In the genomic region with DNA sequence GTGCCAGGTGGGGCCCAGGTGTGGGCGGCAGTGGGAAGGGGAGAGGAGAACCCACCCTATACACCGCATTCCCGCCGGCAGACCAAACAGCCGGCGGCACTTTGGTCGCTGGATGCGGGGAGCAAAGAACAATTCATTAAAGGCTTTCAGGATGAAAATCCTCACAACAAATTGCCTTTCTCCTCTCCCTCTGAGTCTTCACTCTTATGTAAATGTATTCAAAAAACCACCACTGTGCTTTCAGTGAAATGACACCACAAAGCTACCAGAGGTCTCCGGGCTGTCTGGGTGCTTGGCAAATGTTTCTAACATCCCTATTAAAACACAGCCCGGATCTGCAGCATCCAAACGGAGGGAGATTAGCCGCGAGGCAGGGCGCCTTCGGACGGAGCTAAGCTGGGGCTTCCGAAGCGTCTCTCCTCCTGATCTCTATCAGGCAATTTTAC, we compare ENCODE assay signal across 25 cellular contexts.
DNase-seq lines count a peak whose midpoint lies in the region; ATAC-seq, FAIRE-seq and TF ChIP-seq lines count a peak whose summit lies in the region.
"Had no signal": no experiment of that assay in that cellular context is flagged by ENCODE, and none has a peak within 500 bp of the region (broad histone marks: within the 10 kb centered on the region; RNA-seq: fewer than 3 reads in every experiment).

No MANE protein-coding gene starts in this region.

- H3K4me1 Mint-ChIP-seq in nephron (peaks cover 54% of the 10 kb centered on the region), CD14-positive monocyte (peaks cover 14% of the 10 kb centered on the region)
- H3K4me1 Mint-ChIP-seq: activated T-helper 17 cell treated with anti-CD3 and anti-CD28 coated beads, Interleukin-2, amount 50 U/mL, for 72 hours had no signal

- H3K36me3 Mint-ChIP-seq in nephron (ENCODE audit: low read depth), result no peaks in the 10 kb centered on the region
- peaks cover 3 to 4% of the 10 kb centered on the region in 2 donors for H3K36me3 Mint-ChIP-seq in CD14-positive monocyte
- H3K36me3 Mint-ChIP-seq: activated naive CD8-positive, alpha-beta T cell treated with anti-CD3 and anti-CD28 coated beads for 36 hours had no signal

- intact Hi-C loops in CD14-positive monocyte (cut with micrococcal nuclease), result no loop called here

- TF ChIP-seq CTCF in H1 (IDR thresholded peaks at IDR 0.05; ENCODE audit: control extremely low read depth in 1 of 3, insufficient read depth in 1 of 3, low read depth in 1 of 3, low read length in 3 of 3) (no peak), nephron (IDR thresholded peaks at IDR 0.05; ENCODE audit: unreplicated experiment in 3 of 3) (no peak), CD14-positive monocyte (IDR thresholded peaks at IDR 0.05) (no peak)

- H3K14ac ChIP-seq in H1 (ENCODE audit: insufficient read length), result no peak overlapping the region

- H3K4me3 Mint-ChIP-seq in nephron, result peak overlapping the region in 2 of 3 experiments; percentile 24 to 39
- peak overlapping the region in 1 of 2 donors; percentile 26 for H3K4me3 Mint-ChIP-seq in CD14-positive monocyte
- H3K4me3 Mint-ChIP-seq: activated CD4-positive, alpha-beta T cell treated with anti-CD3 and anti-CD28 coated beads for 36 hours; activated naive CD8-positive, alpha-beta T cell treated with anti-CD3 and anti-CD28 coated beads for 36 hours; activated T-helper 17 cell treated with anti-CD3 and anti-CD28 coated beads, Interleukin-2, amount 50 U/mL, for 72 hours had no signal

- H3K79me1 ChIP-seq in H1 (ENCODE audit: low read depth, low read length), result no peaks in the 10 kb centered on the region

- H2BK120ac ChIP-seq in H1 (replicated peaks; ENCODE audit: low read depth, low read length), result no peak overlapping the region

- H3K9me3 Mint-ChIP-seq in nephron, result peaks cover 2% of the 10 kb centered on the region
- peaks cover 0 to 16% (median 0%) of the 10 kb centered on the region in 7 donors for H3K9me3 Mint-ChIP-seq in CD14-positive monocyte
- H3K9me3 Mint-ChIP-seq: activated naive CD8-positive, alpha-beta T cell treated with anti-CD3 and anti-CD28 coated beads for 36 hours; activated T-helper 17 cell treated with anti-CD3 and anti-CD28 coated beads, Interleukin-2, amount 50 U/mL, for 72 hours had no signal

- H3K4me3 ChIP-seq in H1 (ENCODE audit: extremely low read depth in 1 of 4, insufficient read depth in 2 of 4, low read depth in 3 of 4, low read length in 4 of 4), result peak overlapping the region in 2 of 4 experiments; percentile 9 to 31; a peak in 1 of 8 replicates
- H3K4me3 ChIP-seq: coronary artery, heart right ventricle, skin epidermis, thoracic aorta had no signal

- H2AK5ac ChIP-seq in H1 (ENCODE audit: low read depth, low read length), result no peak overlapping the region

- no peak overlapping the region for H4K91ac ChIP-seq in H1 (replicated peaks; ENCODE audit: insufficient read length, low read length)

- peak overlapping the region; percentile 53; the same call in 1 of the 2 replicates for H2BK12ac ChIP-seq in H1 (ENCODE audit: low read depth, low read length)

- H3K27ac ChIP-seq in H1 (ENCODE audit: low read depth, low read length), result no peak overlapping the region
- H3K27ac ChIP-seq: coronary artery, heart right ventricle, KMS-11, skin epidermis, thoracic aorta had no signal

- H3K4me1 ChIP-seq in ES-I3 (ENCODE audit: insufficient read depth, low read length) (peaks cover 30% of the 10 kb centered on the region), H1 (replicated peaks in 1 of 4; ENCODE audit: control insufficient read depth in 3 of 4, insufficient read depth in 4 of 4, low read length in 3 of 4) (peaks cover 3 to 15% (median 12%) of the 10 kb centered on the region in 4 experiments; a peak in 6 of 7 replicates)
- H3K4me1 ChIP-seq: heart right ventricle had no signal

- POLR2A ChIA-PET in H1 (lab: Charles Lee; ENCODE audit: partially characterized antibody), result no interaction called here

- no peak overlapping the region for H3K4ac ChIP-seq in H1 (replicated peaks; ENCODE audit: insufficient read length, low read depth, low read length)

- 0 out of 2 replicates have a peak overlapping the region, but pooled peaks have one; percentile 55 for H2BK5ac ChIP-seq in H1 (ENCODE audit: low read depth, low read length)

- peaks cover 7% of the 10 kb centered on the region for H3K27me3 Mint-ChIP-seq in nephron (ENCODE audit: low read depth)
- H3K27me3 Mint-ChIP-seq in CD14-positive monocyte (ENCODE audit: low read depth in 3 of 3), result peaks cover 10 to 76% (median 26%) of the 10 kb centered on the region in 3 donors

- no peak overlapping the region for H2AFZ ChIP-seq in H1 (ENCODE audit: low read length)

- 0 out of 2 replicates have a peak overlapping the region, but pooled peaks have one; percentile 38 for H3K18ac ChIP-seq in H1 (ENCODE audit: extremely low read depth, low read length)

- ATAC-seq in GM21576 (IDR thresholded peaks at IDR 0.05; ENCODE audit: unreplicated experiment), result no peak
- ATAC-seq: activated CD4-positive, alpha-beta T cell treated with anti-CD3 and anti-CD28 coated beads for 36 hours; activated T-helper 17 cell treated with anti-CD3 and anti-CD28 coated beads, Interleukin-2, amount 50 U/mL, for 72 hours; heart right ventricle; left cardiac atrium; naive thymus-derived CD8-positive, alpha-beta T cell had no signal

- peak in 1 of 2 experiments; percentile 2; a peak in 1 of 4 replicates for TF ChIP-seq RAD21 in H1 (IDR thresholded peaks at IDR 0.05 in 1 of 2, conservative IDR thresholded peaks at IDR 0.05 in 1 of 2; ENCODE audit: low read depth in 2 of 2, low read length in 2 of 2)

- H4K5ac ChIP-seq in H1 (ENCODE audit: insufficient read length, low read depth, low read length), result no peak overlapping the region

- H3K27me3 ChIP-seq in H1 (replicated peaks in 1 of 4; ENCODE audit: control insufficient read depth in 3 of 4, extremely low read depth in 1 of 4, insufficient read depth in 3 of 4, low read length in 3 of 4), result peaks cover 0 to 10% (median 8%) of the 10 kb centered on the region in 4 experiments; a peak in 5 of 7 replicates

- H3K27ac Mint-ChIP-seq in nephron (peak overlapping the region in 2 of 3 experiments; percentile 11 to 56), CD14-positive monocyte (no peak overlapping the region)
- H3K27ac Mint-ChIP-seq: activated CD4-positive, alpha-beta T cell treated with anti-CD3 and anti-CD28 coated beads for 36 hours; activated naive CD8-positive, alpha-beta T cell treated with anti-CD3 and anti-CD28 coated beads for 36 hours; activated T-helper 17 cell treated with anti-CD3 and anti-CD28 coated beads, Interleukin-2, amount 50 U/mL, for 72 hours had no signal

- no peak overlapping the region for H2BK15ac ChIP-seq in H1 (ENCODE audit: low read length)

- H3K79me2 ChIP-seq in H1 (ENCODE audit: control insufficient read depth in 1 of 2, insufficient read depth in 2 of 2, low read length in 2 of 2), result no peaks in the 10 kb centered on the region

- no peak overlapping the region for H3K23ac ChIP-seq in H1 (ENCODE audit: insufficient read length)

- H2BK20ac ChIP-seq in H1 (ENCODE audit: low read length), result no peak overlapping the region

- H3K9me3 ChIP-seq in ES-I3 (ENCODE audit: control insufficient read depth, insufficient read depth, low read length), result no peaks in the 10 kb centered on the region
- H3K9me3 ChIP-seq in H1 (ENCODE audit: insufficient read depth in 2 of 2, low read depth in 1 of 2, low read length in 1 of 2), result no peaks in the 10 kb centered on the region
- H3K9me3 ChIP-seq: heart right ventricle, thoracic aorta had no signal

- 0% methylated on average over 2 of the region's 18 CpGs; no CpG with 5 or more reads in 1 of the 2 experiments for WGBS in H1 (ENCODE audit: extremely low coverage in 1 of 2, insufficient coverage in 1 of 2, insufficient read length in 1 of 2, insufficient replicate concordance in 2 of 2, low coverage in 1 of 2, low lambda C conversion rate in 2 of 2, missing lambda C conversion rate in 1 of 2), 2 experiments

- TF ChIP-seq POLR2A in H1 (IDR thresholded peaks at IDR 0.05; ENCODE audit: control extremely low read depth in 1 of 2, low read depth in 2 of 2, low read length in 2 of 2), result no peak

- CTCF ChIA-PET in H1 (lab: Charles Lee; ENCODE audit: partially characterized antibody), result no interaction called here

- peak overlapping the region; percentile 23 for H3K9ac ChIP-seq in ES-I3 (ENCODE audit: low read depth, low read length)
- H3K9ac ChIP-seq in H1 (replicated peaks in 1 of 4; ENCODE audit: extremely low read depth in 1 of 4, low read depth in 3 of 4, low read length in 3 of 4), result no peak overlapping the region
- H3K9ac ChIP-seq: KMS-11 had no signal

- no peaks in the 10 kb centered on the region for H3K23me2 ChIP-seq in H1 (ENCODE audit: low read depth, low read length)

- no peak overlapping the region for H3K56ac ChIP-seq in H1 (replicated peaks; ENCODE audit: insufficient read length, low read depth, low read length)

- H3K36me3 ChIP-seq in ES-I3 (ENCODE audit: insufficient read depth, low read length) (no peaks in the 10 kb centered on the region), H1 (ENCODE audit: control insufficient read depth in 2 of 4, insufficient read depth in 4 of 4, low read length in 3 of 4) (no peaks in the 10 kb centered on the region)
- H3K36me3 ChIP-seq: heart right ventricle, thoracic aorta had no signal

- no peaks in the 10 kb centered on the region for H4K20me1 ChIP-seq in H1 (replicated peaks in 1 of 2; ENCODE audit: control insufficient read depth in 1 of 2, insufficient read depth in 2 of 2, low read length in 2 of 2)

- FAIRE-seq in H1 (lab: Jason Lieb, UNC), result peak; percentile 88

- H4K8ac ChIP-seq in H1 (ENCODE audit: extremely low read depth, insufficient read depth, low read length), result no peak overlapping the region

- H3K4me2 ChIP-seq in H1 (ENCODE audit: insufficient read depth in 1 of 2, low read depth in 2 of 2, low read length in 2 of 2), result peak overlapping the region; percentile 54 to 84
- H3K4me2 ChIP-seq: KMS-11 had no signal

- TF ChIP-seq EP300 in H1 (IDR thresholded peaks at IDR 0.05; ENCODE audit: borderline replicate concordance in 1 of 2, low read depth in 2 of 2, low read length in 2 of 2), result 0 out of 3 replicates have a peak, but pooled peaks of 1 of the 2 experiments have one; percentile 17

- DNase-seq in NCI-H526 (lab: John Stamatoyannopoulos, UW), result peak; percentile 93 to 95
- peak; percentile 23 to 47 for DNase-seq in H1 (ENCODE audit: low read depth in 1 of 2, low spot score in 2 of 2)
- no peak for DNase-seq in kidney glomerular epithelial cell (lab: John Stamatoyannopoulos, UW)
- no peak for DNase-seq in CD14-positive monocyte (ENCODE audit: low spot score)
- DNase-seq in NCI-H1105 (lab: John Stamatoyannopoulos, UW), result no peak
- DNase-seq: activated CD4-positive, alpha-beta T cell treated with anti-CD3 and anti-CD28 coated beads for 36 hours; activated naive CD8-positive, alpha-beta T cell treated with anti-CD3 and anti-CD28 coated beads for 36 hours; C1 segment of cervical spinal cord; DMS 273 treated with DMSO at 0.1 percent for 48 hours; GDM1; GOT3; heart right ventricle; left cardiac atrium; naive thymus-derived CD8-positive, alpha-beta T cell; NCI-H187; NCI-H446 treated with DMSO at 0.1 percent for 48 hours; stimulated activated naive CD4-positive, alpha-beta T cell had no signal

TF ChIP-seq in H1, 55 proteins besides CTCF, POLR2A, EP300 and RAD21 (continues in another document):
- peak in 1 of 2 experiments; percentile 62; a peak in 1 of 4 replicates for TF ChIP-seq HDAC2 (IDR thresholded peaks at IDR 0.05; ENCODE audit: borderline replicate concordance in 1 of 2, low read depth in 2 of 2, low read length in 2 of 2)
- peak; percentile 43 for TF ChIP-seq NANOG (IDR thresholded peaks at IDR 0.05; ENCODE audit: insufficient read depth, low read depth, low read length, poor library complexity, severe bottlenecking)

Comparison
In these comparisons a context has a peak if more than half of its experiments do, and no peak if none do; other contexts are left out.
1. DNase-seq: peak in NCI-H526 (2 of 2) and H1 (2 of 2); none in kidney glomerular epithelial cell (single experiment), CD14-positive monocyte (single experiment) and NCI-H1105 (single experiment).
2. H3K27ac Mint-ChIP-seq: peak in nephron (2 of 3); none in CD14-positive monocyte (0 of 7).